Comparison of ENCODE assay signal across 8 cellular contexts in genomic region chr5:150700600-150701377, GRCh38. TPM values are rescaled to one million over a fixed set of nuclear protein-coding genes. Genes with fewer than 3 reads are reported as not detected.
DNase-seq lines count a peak whose midpoint lies in the region; ATAC-seq, FAIRE-seq and TF ChIP-seq lines count a peak whose summit lies in the region.

Gene RBM22 (minus strand): TSS chr5:150701062. CDS start chr5:150700985, 77 bp downstream.

- POLR2A ChIA-PET in activated CD4-positive, alpha-beta T cell treated with anti-CD3 and anti-CD28 coated beads, Interleukin-2, amount 10 ng/mL, durations not matched to agents 7 days and 5 days (lab: Charles Lee), result interaction anchor here (0.6 to 2.1 kb wide), 5 partner anchors 58 to 146 kb away, joined by 3 to 10 read pairs (median 3); partner anchors contain the start of genes DCTN4 and IRGM
- POLR2A ChIA-PET in HepG2 (lab: Yijun Ruan, JAX), result interaction anchor here (0.8 to 2.0 kb wide), 16 partner anchors 9 to 252 kb away, joined by 3 to 23 read pairs (median 4); partner anchors contain the start of genes DCTN4, IRGM and SMIM3

- peaks cover 22% of the 10 kb centered on the region for H3K36me3 Mint-ChIP-seq in activated CD4-positive, alpha-beta T cell treated with anti-CD3 and anti-CD28 coated beads, Interleukin-2, amount 10 ng/mL, durations not matched to agents 7 days and 5 days (ENCODE audit: low read depth)

- in situ Hi-C loops in HepG2 (cut with HindIII; ENCODE audit: extremely low pct_ligation_motif_present, low pct_unique_long_range_greater_than_20kb), result no loop called here

- TF ChIP-seq POLR2A in HepG2 (IDR thresholded peaks at IDR 0.05; ENCODE audit: insufficient read depth in 1 of 2, low read depth in 2 of 2, low read length in 2 of 2), result peak; percentile 73 to 85

- no peaks in the 10 kb centered on the region for H3K9me3 Mint-ChIP-seq in activated CD4-positive, alpha-beta T cell treated with anti-CD3 and anti-CD28 coated beads, Interleukin-2, amount 10 ng/mL, durations not matched to agents 7 days and 5 days

- DNase-seq in C1 segment of cervical spinal cord (lab: John Stamatoyannopoulos, UW) (peak; percentile 51 to 96 (median 88)), GM19240 (ENCODE audit: insufficient read length, low spot score) (peak; percentile 71), NCI-H526 treated with DMSO at 0.1 percent for 48 hours (lab: John Stamatoyannopoulos, UW) (peak; percentile 83), dermis blood vessel endothelial cell (peak; percentile 93), HepG2 (ENCODE audit: low spot score) (peak; percentile 77)
- DNase-seq in activated CD4-positive, alpha-beta T cell treated with anti-CD3 and anti-CD28 coated beads, Interleukin-2, amount 10 ng/mL, durations not matched to agents 7 days and 5 days, result peak; percentile 94
- peak; percentile 92 for DNase-seq in stimulated activated CD4-positive, alpha-beta T cell treated with anti-CD3 and anti-CD28 coated beads, Interleukin-4, amount 100 ng/mL, for 1 hour

- no peak within 1 kb of the TSS for H3K4me3 Mint-ChIP-seq in activated CD4-positive, alpha-beta T cell treated with anti-CD3 and anti-CD28 coated beads, Interleukin-2, amount 10 ng/mL, durations not matched to agents 7 days and 5 days

- H3K36me3 ChIP-seq in HepG2 (replicated peaks in 1 of 2; ENCODE audit: control insufficient read depth in 1 of 2, insufficient read depth in 2 of 2, low read length in 2 of 2), result peaks cover 16 to 28% of the 10 kb centered on the region in 2 experiments

- peak within 1 kb of the TSS; percentile 95 for H3K9ac ChIP-seq in HepG2 (ENCODE audit: insufficient read depth, low read depth, low read length)

- ATAC-seq in HG03460 (IDR thresholded peaks at IDR 0.05; ENCODE audit: unreplicated experiment) (peak; percentile 98), HepG2 (peak; percentile 97)

- TF ChIP-seq EP300 in HepG2 (IDR thresholded peaks at IDR 0.05; ENCODE audit: low read depth in 2 of 2, low read length in 2 of 2), result 0 out of 4 replicates have a peak, but pooled peaks of 1 of the 2 experiments have one; percentile 19
- TF ChIP-seq EP300 in HepG2 (CRISPR knock-in tag; IDR thresholded peaks at IDR 0.05; ENCODE audit: borderline replicate concordance), result no peak

- intact Hi-C loops in HepG2 (cut with micrococcal nuclease; ENCODE audit: unreplicated experiment), result loop anchor here (1.0 to 2.0 kb wide), 3 partner anchors 58 to 140 kb away; no protein-coding TSS in a partner anchor

- peaks cover 13% of the 10 kb centered on the region for H3K4me1 Mint-ChIP-seq in activated CD4-positive, alpha-beta T cell treated with anti-CD3 and anti-CD28 coated beads, Interleukin-2, amount 10 ng/mL, durations not matched to agents 7 days and 5 days

- H3K4me1 ChIP-seq in HepG2 (ENCODE audit: insufficient read depth, low read length), result peaks cover 21% of the 10 kb centered on the region

- no peaks in the 10 kb centered on the region for H4K20me1 ChIP-seq in HepG2 (ENCODE audit: insufficient read depth, low read length)

- H2AFZ ChIP-seq in HepG2 (ENCODE audit: low read length), result peak within 1 kb of the TSS; percentile 98

- no TSS peak for BruUV-seq in HepG2 (replicated peaks; lab: Mats Ljungman, UMichigan)

- WGBS in HepG2 (ENCODE audit: low lambda C conversion rate), result 1% methylated on average over 18 of the region's 59 CpGs

- H3K4me3 ChIP-seq in HepG2 (replicated peaks in 1 of 3; ENCODE audit: insufficient read depth in 1 of 3, low read depth in 2 of 3, low read length in 3 of 3), result peak within 1 kb of the TSS; percentile 97 to 100 (median 99)

- TF ChIP-seq CTCF in HepG2 (CRISPR knock-in tag; IDR thresholded peaks at IDR 0.05), result peak; percentile 72

- CTCF ChIA-PET in activated CD4-positive, alpha-beta T cell treated with anti-CD3 and anti-CD28 coated beads, Interleukin-2, amount 10 ng/mL, durations not matched to agents 7 days and 5 days (lab: Charles Lee), result interaction anchor here (0.6 to 3.8 kb wide), 29 partner anchors 8 to 251 kb away, joined by 3 to 26 read pairs (median 4); partner anchors contain the start of gene IRGM
- CTCF ChIA-PET in HepG2 (lab: Yijun Ruan, JAX; ENCODE audit: low intra/inter-chr PET ratio, low total read pairs), result interaction anchor here (1.1 kb wide), 1 partner anchor 138 kb away, joined by 5 read pairs; no protein-coding TSS in a partner anchor

- peak; percentile 56 for FAIRE-seq in HepG2 (lab: Jason Lieb, UNC)

- H3K27ac ChIP-seq in HepG2 (ENCODE audit: extremely low read length, insufficient read depth, low read length), result peak within 1 kb of the TSS; percentile 84

- H3K27me3 Mint-ChIP-seq in activated CD4-positive, alpha-beta T cell treated with anti-CD3 and anti-CD28 coated beads, Interleukin-2, amount 10 ng/mL, durations not matched to agents 7 days and 5 days, result no peaks in the 10 kb centered on the region

- H3K9me3 ChIP-seq in HepG2 (ENCODE audit: low read length), result no peaks in the 10 kb centered on the region

- H3K4me2 ChIP-seq in HepG2 (ENCODE audit: low read depth, low read length), result peak within 1 kb of the TSS; percentile 88

- no peaks in the 10 kb centered on the region; a peak in 1 of 5 replicates for H3K27me3 ChIP-seq in HepG2 (ENCODE audit: control insufficient read depth in 1 of 2, insufficient read depth in 2 of 2, low read length in 2 of 2)

- peak; percentile 7; the same call in 1 of the 2 replicates for TF ChIP-seq RAD21 in HepG2 (CRISPR knock-in tag; IDR thresholded peaks at IDR 0.05)

- peaks cover 22% of the 10 kb centered on the region for H3K79me2 ChIP-seq in HepG2 (ENCODE audit: insufficient read depth, low read length)

- H3K27ac Mint-ChIP-seq in activated CD4-positive, alpha-beta T cell treated with anti-CD3 and anti-CD28 coated beads, Interleukin-2, amount 10 ng/mL, durations not matched to agents 7 days and 5 days, result no peak within 1 kb of the TSS

TF ChIP-seq in HepG2, 621 proteins besides CTCF, POLR2A, EP300 and RAD21 (continues in another document):
- TF ChIP-seq MAX (IDR thresholded peaks at IDR 0.05), result peak; percentile 48
- TF ChIP-seq KLF12 (CRISPR knock-in tag; IDR thresholded peaks at IDR 0.05; ENCODE audit: borderline replicate concordance), result peak; percentile 83
- peak; percentile 63 for TF ChIP-seq MXD1 (CRISPR knock-in tag; IDR thresholded peaks at IDR 0.05)
- no peak for TF ChIP-seq XBP1 (CRISPR knock-in tag; IDR thresholded peaks at IDR 0.05)
- TF ChIP-seq TEAD3 (CRISPR knock-in tag; optimal IDR thresholded peaks at IDR 0.05; ENCODE audit: borderline replicate concordance), result peak; percentile 86
- TF ChIP-seq MTERF4 (CRISPR knock-in tag; IDR thresholded peaks at IDR 0.05), result no peak
- TF ChIP-seq THAP11 (CRISPR knock-in tag; IDR thresholded peaks at IDR 0.05), result peak; percentile 94

RNA-seq across cellular contexts. Expression of gene RBM22, which starts in this region (rescaled TPM):
- total RNA-seq in activated CD4-positive, alpha-beta T cell treated with anti-CD3 and anti-CD28 coated beads, Interleukin-2, amount 10 ng/mL, durations not matched to agents 7 days and 5 days, result 10 to 100 TPM; 61.9 to 65.6 TPM
- total RNA-seq in dermis blood vessel endothelial cell (31.3 and 35.9 TPM in 2 replicates), HepG2 (2016; rRNA removed; fragmentation: Illumina TruSeq; extraction: Trizol) (27.7 and 28.3 TPM in 2 replicates)
- 5.7 and 6.4 TPM in 2 replicates for total RNA-seq in HepG2 (2016; cell fraction: cytosol; rRNA removed; fragmentation: Illumina TruSeq; extraction: Trizol; ENCODE audit: low read depth)
- 23.8 and 26.3 TPM in 2 replicates for total RNA-seq in HepG2 (2016; cell fraction: insoluble cytoplasmic fraction; rRNA removed; fragmentation: Illumina TruSeq; extraction: Trizol)
- total RNA-seq in HepG2 (2016; cell fraction: membrane; rRNA removed; fragmentation: Illumina TruSeq; extraction: Trizol), result 11.5 and 11.9 TPM in 2 replicates
- 27.4 and 28.2 TPM in 2 replicates for total RNA-seq in HepG2 (2016; cell fraction: nucleus; rRNA removed; fragmentation: Illumina TruSeq; extraction: Trizol)
- 27.3 and 35.0 TPM in 2 replicates for polyA plus RNA-seq in HepG2 (2011; rRNA removed)
- polyA plus RNA-seq in HepG2 (2011; cell fraction: cytosol; rRNA removed), result 12.7 and 16.9 TPM in 2 replicates
- polyA plus RNA-seq in HepG2 (2011; cell fraction: nucleus; rRNA removed), result 42.7 and 44.5 TPM in 2 replicates
- 25.4 and 28.8 TPM in 2 replicates for polyA plus RNA-seq in HepG2 (2012)
- polyA plus RNA-seq in HepG2 (2016; cell fraction: cytosol; fragmentation: Illumina TruSeq; extraction: Trizol; ENCODE audit: low read depth), result 2.7 and 3.2 TPM in 2 replicates
- polyA plus RNA-seq in HepG2 (2016; cell fraction: insoluble cytoplasmic fraction; fragmentation: Illumina TruSeq; extraction: Trizol; ENCODE audit: low read depth), result 34.5 and 39.1 TPM in 2 replicates
- 7.7 and 9.1 TPM in 2 replicates for polyA plus RNA-seq in HepG2 (2016; cell fraction: membrane; fragmentation: Illumina TruSeq; extraction: Trizol; ENCODE audit: low read depth)
- 43.5 and 48.3 TPM in 2 replicates for polyA plus RNA-seq in HepG2 (2016; cell fraction: nucleus; fragmentation: Illumina TruSeq; extraction: Trizol; ENCODE audit: insufficient read depth, low read depth)
- 9.8 and 27.6 TPM in 2 replicates for polyA minus RNA-seq in HepG2 (2011; rRNA and poly(A)+ RNA removed; ENCODE audit: low replicate concordance)
- polyA minus RNA-seq in HepG2 (2011; cell fraction: cytosol; rRNA and poly(A)+ RNA removed), result 12.1 and 16.2 TPM in 2 replicates
- polyA minus RNA-seq in HepG2 (2011; cell fraction: nucleus; rRNA and poly(A)+ RNA removed), result 43.9 and 49.9 TPM in 2 replicates

Comparison
In these comparisons a context has a peak if more than half of its experiments do, and no peak if none do; other contexts are left out.
1. Peak in every context shown above with its lines: DNase-seq, ATAC-seq, H3K4me3 ChIP-seq and H3K27ac ChIP-seq.